17 cellular contexts compared by ENCODE assay signal in genomic region chr17:43010667-43011308, GRCh38. TPM values are rescaled to one million over a fixed set of nuclear protein-coding genes. Genes with fewer than 3 reads are reported as not detected.
DNase-seq lines count a peak whose midpoint lies in the region; ATAC-seq, FAIRE-seq and TF ChIP-seq lines count a peak whose summit lies in the region.
"Had no signal": no experiment of that assay in that cellular context is flagged by ENCODE, and none has a peak within 500 bp of the region (broad histone marks: within the 10 kb centered on the region; RNA-seq: fewer than 3 reads in every experiment).

No MANE protein-coding gene starts in this region.

- no peaks in the 10 kb centered on the region for H3K27me3 ChIP-seq in Peyer's patch
- H3K27me3 ChIP-seq in esophagus muscularis mucosa: no peaks in the 10 kb centered on the region
- H3K27me3 ChIP-seq in small intestine (ENCODE audit: control insufficient read depth in 2 of 2, insufficient read depth in 2 of 2, low read length in 2 of 2): no peaks in the 10 kb centered on the region
- H3K27me3 ChIP-seq in smooth muscle cell (ENCODE audit: low read depth): no peaks in the 10 kb centered on the region
- no peaks in the 10 kb centered on the region for H3K27me3 ChIP-seq in WERI-Rb-1 (ENCODE audit: insufficient read depth, low read depth, severe bottlenecking)
- H3K27me3 ChIP-seq in foreskin keratinocyte: no peaks in the 10 kb centered on the region

- no peak for ATAC-seq in foreskin keratinocyte

- H3K36me3 Mint-ChIP-seq in activated CD4-positive, alpha-beta memory T cell treated with anti-CD3 and anti-CD28 coated beads, Interleukin-2, amount 10 ng/mL, durations not matched to agents 7 days and 5 days (ENCODE audit: low read depth): peaks cover 57% of the 10 kb centered on the region
- peaks cover 20% of the 10 kb centered on the region for H3K36me3 Mint-ChIP-seq in activated CD4-positive, alpha-beta memory T cell treated with anti-CD3 and anti-CD28 coated beads for 36 hours

- H3K79me2 ChIP-seq in smooth muscle cell (ENCODE audit: low read depth): no peaks in the 10 kb centered on the region

- no peak overlapping the region for H3K9ac ChIP-seq in smooth muscle cell (ENCODE audit: low read depth)

- no peak overlapping the region for H2AFZ ChIP-seq in smooth muscle cell (ENCODE audit: low read depth)

- no peak for TF ChIP-seq EP300 in esophagus muscularis mucosa (IDR thresholded peaks at IDR 0.05)

- DNase-seq in activated CD4-positive, alpha-beta memory T cell treated with anti-CD3 and anti-CD28 coated beads, Interleukin-2, amount 10 ng/mL, durations not matched to agents 7 days and 5 days: no peak
- DNase-seq in activated CD4-positive, alpha-beta memory T cell treated with anti-CD3 and anti-CD28 coated beads for 36 hours: no peak
- DNase-seq in Peyer's patch (peak in 1 of 3 donors; percentile 82), esophagus muscularis mucosa (ENCODE audit: extremely low spot score) (no peak), small intestine (peak; percentile 97), smooth muscle cell (lab: John Stamatoyannopoulos, UW; ENCODE audit: unreplicated experiment) (no peak), WERI-Rb-1 (no peak), foreskin keratinocyte (no peak)
- DNase-seq: activated CD8-positive, alpha-beta memory T cell treated with anti-CD3 and anti-CD28 coated beads, Interleukin-2, amount 50 U/mL, for 48 hours; anterior cingulate cortex; foreskin fibroblast; HCEC 1CT; kidney; NCI-H1105; NCI-H526 treated with DMSO at 0.1 percent for 48 hours; SHP77 had no signal

- peaks cover 0 to 56% (median 4%) of the 10 kb centered on the region in 4 donors for H3K4me1 ChIP-seq in Peyer's patch
- peaks cover 68 to 94% (median 81%) of the 10 kb centered on the region in 4 donors for H3K4me1 ChIP-seq in esophagus muscularis mucosa
- peaks cover 0 to 3% of the 10 kb centered on the region in 2 donors for H3K4me1 ChIP-seq in small intestine (ENCODE audit: control insufficient read depth in 2 of 2, insufficient read depth in 1 of 2, low read depth in 1 of 2, low read length in 1 of 2)
- no peaks in the 10 kb centered on the region for H3K4me1 ChIP-seq in smooth muscle cell (ENCODE audit: low read depth)
- H3K4me1 ChIP-seq in foreskin keratinocyte: peaks cover 3% of the 10 kb centered on the region

- H4K20me1 ChIP-seq in smooth muscle cell (ENCODE audit: low read depth): no peaks in the 10 kb centered on the region

- H3K27ac ChIP-seq in Peyer's patch: peak overlapping the region in 3 of 4 donors; percentile 33 to 84 (median 70)
- peak overlapping the region in 3 of 4 donors; percentile 0 to 61 (median 54) for H3K27ac ChIP-seq in esophagus muscularis mucosa (replicated peaks in 1 of 4)
- H3K27ac ChIP-seq in small intestine (ENCODE audit: low read depth in 1 of 2, low read length in 1 of 2): peak overlapping the region; percentile 6 to 81
- H3K27ac ChIP-seq in smooth muscle cell (ENCODE audit: low read depth): no peak overlapping the region
- no peak overlapping the region for H3K27ac ChIP-seq in WERI-Rb-1
- no peak overlapping the region for H3K27ac ChIP-seq in foreskin keratinocyte

- POLR2A ChIA-PET in activated CD4-positive, alpha-beta memory T cell treated with anti-CD3 and anti-CD28 coated beads, Interleukin-2, amount 10 ng/mL, durations not matched to agents 7 days and 5 days (lab: Charles Lee): interaction anchor here (2.0 to 8.1 kb wide), 2 partner anchors 13 to 304 kb away, joined by 6 to 103 read pairs; partner anchors contain the start of gene RPL27
- POLR2A ChIA-PET in activated CD4-positive, alpha-beta memory T cell treated with anti-CD3 and anti-CD28 coated beads for 36 hours (lab: Charles Lee): interaction anchor here (0.8 to 1.6 kb wide), 2 partner anchors 12 to 305 kb away, joined by 3 to 4 read pairs; partner anchors contain the start of gene RPL27

- FAIRE-seq in small intestine (lab: Jason Lieb, UNC): no peak
- FAIRE-seq: D721Med, kidney had no signal

- no peak overlapping the region for H3K4me3 ChIP-seq in Peyer's patch
- no peak overlapping the region for H3K4me3 ChIP-seq in esophagus muscularis mucosa
- no peak overlapping the region for H3K4me3 ChIP-seq in small intestine (ENCODE audit: low read depth in 1 of 2, low read length in 2 of 2)
- H3K4me3 ChIP-seq in smooth muscle cell: no peak overlapping the region
- H3K4me3 ChIP-seq in WERI-Rb-1 (ENCODE audit: low read depth, low read length): no peak overlapping the region

- peaks cover 30% of the 10 kb centered on the region for H3K4me1 Mint-ChIP-seq in activated CD4-positive, alpha-beta memory T cell treated with anti-CD3 and anti-CD28 coated beads, Interleukin-2, amount 10 ng/mL, durations not matched to agents 7 days and 5 days
- peaks cover 15% of the 10 kb centered on the region for H3K4me1 Mint-ChIP-seq in activated CD4-positive, alpha-beta memory T cell treated with anti-CD3 and anti-CD28 coated beads for 36 hours (ENCODE audit: low read depth)

- no peak overlapping the region for H3K4me2 ChIP-seq in smooth muscle cell

- H3K9me3 ChIP-seq in Peyer's patch (no peaks in the 10 kb centered on the region), esophagus muscularis mucosa (no peaks in the 10 kb centered on the region), small intestine (ENCODE audit: control insufficient read depth, low read depth) (no peaks in the 10 kb centered on the region), smooth muscle cell (replicated peaks; ENCODE audit: low read depth) (no peaks in the 10 kb centered on the region), WERI-Rb-1 (ENCODE audit: severe bottlenecking) (no peaks in the 10 kb centered on the region)

- intact Hi-C loops in activated CD4-positive, alpha-beta memory T cell treated with anti-CD3 and anti-CD28 coated beads for 36 hours (cut with micrococcal nuclease): no loop called here
- intact Hi-C loops in esophagus muscularis mucosa (cut with DNase I): no loop called here

- no peaks in the 10 kb centered on the region for H3K27me3 Mint-ChIP-seq in activated CD4-positive, alpha-beta memory T cell treated with anti-CD3 and anti-CD28 coated beads, Interleukin-2, amount 10 ng/mL, durations not matched to agents 7 days and 5 days
- H3K27me3 Mint-ChIP-seq in activated CD4-positive, alpha-beta memory T cell treated with anti-CD3 and anti-CD28 coated beads for 36 hours: no peaks in the 10 kb centered on the region

- CTCF ChIA-PET in activated CD4-positive, alpha-beta memory T cell treated with anti-CD3 and anti-CD28 coated beads, Interleukin-2, amount 10 ng/mL, durations not matched to agents 7 days and 5 days (lab: Charles Lee): interaction anchor here (0.9 to 1.0 kb wide), 2 partner anchors 13 to 113 kb away, joined by 3 read pairs; partner anchors contain the start of gene RPL27
- CTCF ChIA-PET in activated CD4-positive, alpha-beta memory T cell treated with anti-CD3 and anti-CD28 coated beads for 36 hours (lab: Charles Lee): interaction anchor here (0.6 to 1.4 kb wide), 2 partner anchors 13 to 432 kb away, joined by 3 to 6 read pairs; partner anchors contain the start of gene RPL27

- no peaks in the 10 kb centered on the region for H3F3A ChIP-seq in smooth muscle cell (ENCODE audit: low read depth)

- peaks cover 0 to 25% (median 0%) of the 10 kb centered on the region in 3 donors for H3K36me3 ChIP-seq in Peyer's patch
- H3K36me3 ChIP-seq in esophagus muscularis mucosa: peaks cover 3 to 42% (median 33%) of the 10 kb centered on the region in 4 donors
- H3K36me3 ChIP-seq in small intestine (ENCODE audit: control insufficient read depth in 2 of 2, insufficient read depth in 2 of 2, low read length in 2 of 2): peaks cover 3 to 6% of the 10 kb centered on the region in 2 donors
- H3K36me3 ChIP-seq in smooth muscle cell (ENCODE audit: low read depth): no peaks in the 10 kb centered on the region
- H3K36me3 ChIP-seq in WERI-Rb-1: peaks cover 27% of the 10 kb centered on the region

- no peak for TF ChIP-seq CTCF in Peyer's patch (IDR thresholded peaks at IDR 0.05)
- no peak for TF ChIP-seq CTCF in esophagus muscularis mucosa (IDR thresholded peaks at IDR 0.05)
- no peak for TF ChIP-seq CTCF in smooth muscle cell (IDR thresholded peaks at IDR 0.05; ENCODE audit: borderline replicate concordance, insufficient read depth, poor library complexity, severe bottlenecking)
- no peak for TF ChIP-seq CTCF in WERI-Rb-1 (IDR thresholded peaks at IDR 0.05; ENCODE audit: low read depth, low read length)
- TF ChIP-seq CTCF in foreskin keratinocyte (conservative IDR thresholded peaks at IDR 0.05): no peak

- no peaks in the 10 kb centered on the region for H3K9me3 Mint-ChIP-seq in activated CD4-positive, alpha-beta memory T cell treated with anti-CD3 and anti-CD28 coated beads, Interleukin-2, amount 10 ng/mL, durations not matched to agents 7 days and 5 days
- H3K9me3 Mint-ChIP-seq in activated CD4-positive, alpha-beta memory T cell treated with anti-CD3 and anti-CD28 coated beads for 36 hours: no peaks in the 10 kb centered on the region

- H3K4me3 Mint-ChIP-seq in activated CD4-positive, alpha-beta memory T cell treated with anti-CD3 and anti-CD28 coated beads, Interleukin-2, amount 10 ng/mL, durations not matched to agents 7 days and 5 days: no peak overlapping the region
- H3K4me3 Mint-ChIP-seq in activated CD4-positive, alpha-beta memory T cell treated with anti-CD3 and anti-CD28 coated beads for 36 hours: no peak overlapping the region

- peak overlapping the region; percentile 6 for H3K27ac Mint-ChIP-seq in activated CD4-positive, alpha-beta memory T cell treated with anti-CD3 and anti-CD28 coated beads, Interleukin-2, amount 10 ng/mL, durations not matched to agents 7 days and 5 days
- no peak overlapping the region for H3K27ac Mint-ChIP-seq in activated CD4-positive, alpha-beta memory T cell treated with anti-CD3 and anti-CD28 coated beads for 36 hours

- WGBS in esophagus muscularis mucosa: 84% methylated on average over 5 of the region's 5 CpGs
- WGBS in small intestine, 3 donors: 23 to 64% (median 47%) methylated on average over 5 of the region's 5 CpGs
- WGBS in smooth muscle cell (ENCODE audit: low lambda C conversion rate): 92% methylated on average over 5 of the region's 5 CpGs

- peak in 1 of 2 donors; percentile 73 for TF ChIP-seq POLR2A in Peyer's patch (IDR thresholded peaks at IDR 0.05)
- TF ChIP-seq POLR2A in esophagus muscularis mucosa (IDR thresholded peaks at IDR 0.05; ENCODE audit: low read depth): no peak

RNA-seq across cellular contexts. Expression of gene IFI35, which starts 4.2 kb away (rescaled TPM):
- total RNA-seq in activated CD4-positive, alpha-beta memory T cell treated with anti-CD3 and anti-CD28 coated beads, Interleukin-2, amount 10 ng/mL, durations not matched to agents 7 days and 5 days: 100 to 1,000 TPM; 149 to 154 TPM
- 10 to 100 TPM; 66.0 to 68.6 TPM for total RNA-seq in activated CD4-positive, alpha-beta memory T cell treated with anti-CD3 and anti-CD28 coated beads for 36 hours
- 10 to 100 TPM; 60.1 to 85.8 (median 73.4) TPM for total RNA-seq in Peyer's patch
- total RNA-seq in esophagus muscularis mucosa: 10 to 100 TPM; 21.2 to 36.1 (median 28.8) TPM
- 10 to 100 TPM; 58.6 to 62.4 (median 60.9) TPM for polyA plus RNA-seq in small intestine
- total RNA-seq in smooth muscle cell: 1.5 and 1.9 TPM in 2 replicates
- polyA plus RNA-seq in smooth muscle cell: 6.3 and 7.4 TPM in 2 replicates
- total RNA-seq in foreskin keratinocyte: 36.3 and 40.6 TPM in 2 replicates
- 57.0 and 72.2 TPM in 2 replicates for polyA plus RNA-seq in foreskin keratinocyte

RNA-seq across cellular contexts. Expression of gene VAT1, which starts 11.4 kb away (rescaled TPM):
- total RNA-seq in activated CD4-positive, alpha-beta memory T cell treated with anti-CD3 and anti-CD28 coated beads, Interleukin-2, amount 10 ng/mL, durations not matched to agents 7 days and 5 days: 10 to 100 TPM; 15.0 to 16.6 TPM
- 10 to 100 TPM; 45.3 to 49.6 TPM for total RNA-seq in activated CD4-positive, alpha-beta memory T cell treated with anti-CD3 and anti-CD28 coated beads for 36 hours
- total RNA-seq in Peyer's patch (10 to 100 TPM; 52.8 to 97.8 (median 71.5) TPM), esophagus muscularis mucosa (100 to 1,000 TPM; 106 to 190 (median 139) TPM), smooth muscle cell (146 and 174 TPM in 2 replicates), foreskin keratinocyte (91.2 and 121 TPM in 2 replicates)
- polyA plus RNA-seq in small intestine (10 to 100 TPM; 20.1 to 84.7 (median 48.1) TPM), smooth muscle cell (218 and 229 TPM in 2 replicates), foreskin keratinocyte (93.9 and 112 TPM in 2 replicates)

RNA-seq across cellular contexts. Expression of gene RPL27, which starts 12.6 kb away (rescaled TPM):
- total RNA-seq in activated CD4-positive, alpha-beta memory T cell treated with anti-CD3 and anti-CD28 coated beads, Interleukin-2, amount 10 ng/mL, durations not matched to agents 7 days and 5 days: 100 to 1,000 TPM; 880 to 892 TPM
- total RNA-seq in activated CD4-positive, alpha-beta memory T cell treated with anti-CD3 and anti-CD28 coated beads for 36 hours: 1,000 to 10,000 TPM; 1,552 to 1,589 TPM
- total RNA-seq in Peyer's patch (1,000 to 10,000 TPM in 1 of 4 donors, 100 to 1,000 TPM in 3; 331 to 1,066 (median 442) TPM), esophagus muscularis mucosa (1,000 to 10,000 TPM; 1,126 to 2,755 (median 1,417) TPM), smooth muscle cell (1,947 and 2,084 TPM in 2 replicates), foreskin keratinocyte (1,868 and 1,991 TPM in 2 replicates)
- polyA plus RNA-seq in small intestine (1,000 to 10,000 TPM; 1,737 to 4,151 (median 2,764) TPM), smooth muscle cell (963 and 994 TPM in 2 replicates), foreskin keratinocyte (3,580 and 3,581 TPM in 2 replicates)

RNA-seq across cellular contexts. Expression of gene RND2, which starts 14.2 kb away (rescaled TPM):
- total RNA-seq in activated CD4-positive, alpha-beta memory T cell treated with anti-CD3 and anti-CD28 coated beads, Interleukin-2, amount 10 ng/mL, durations not matched to agents 7 days and 5 days: not detected
- total RNA-seq in activated CD4-positive, alpha-beta memory T cell treated with anti-CD3 and anti-CD28 coated beads for 36 hours: under 1 TPM in 1 of 2 experiments, not detected in 1; 0.07 TPM
- total RNA-seq in Peyer's patch: 1 to 10 TPM in 1 of 4 donors, under 1 TPM in 3; 0.27 to 1.7 (median 0.32) TPM
- 1 to 10 TPM; 2.7 to 3.2 (median 2.8) TPM for total RNA-seq in esophagus muscularis mucosa
- under 1 TPM in 2 of 3 donors, not detected in 1; 0.27 to 0.67 TPM for polyA plus RNA-seq in small intestine
- 0.27 and 0.81 TPM in 2 replicates for total RNA-seq in smooth muscle cell
- polyA plus RNA-seq in smooth muscle cell: 1.1 and 1.7 TPM in 2 replicates
- total RNA-seq in foreskin keratinocyte: 0.14 TPM in 2 replicates
- 0.17 and 0.25 TPM in 2 replicates for polyA plus RNA-seq in foreskin keratinocyte

RNA-seq across cellular contexts. Expression of gene RUNDC1, which starts 30.4 kb away (rescaled TPM):
- 10 to 100 TPM; 17.1 to 17.3 TPM for total RNA-seq in activated CD4-positive, alpha-beta memory T cell treated with anti-CD3 and anti-CD28 coated beads, Interleukin-2, amount 10 ng/mL, durations not matched to agents 7 days and 5 days
- total RNA-seq in activated CD4-positive, alpha-beta memory T cell treated with anti-CD3 and anti-CD28 coated beads for 36 hours: 10 to 100 TPM in 1 of 2 experiments, 1 to 10 TPM in 1; 10.0 to 11.5 TPM
- 10 to 100 TPM; 17.2 to 37.3 (median 26.9) TPM for total RNA-seq in Peyer's patch
- 10 to 100 TPM; 13.3 to 19.1 (median 16.5) TPM for total RNA-seq in esophagus muscularis mucosa
- polyA plus RNA-seq in small intestine: 1 to 10 TPM; 7.2 to 8.8 (median 7.3) TPM
- 8.2 and 9.3 TPM in 2 replicates for total RNA-seq in smooth muscle cell
- polyA plus RNA-seq in smooth muscle cell: 15.7 and 19.2 TPM in 2 replicates
- 9.7 and 10.5 TPM in 2 replicates for total RNA-seq in foreskin keratinocyte
- polyA plus RNA-seq in foreskin keratinocyte: 6.1 and 6.6 TPM in 2 replicates

Comparison
In these comparisons a context has a peak if more than half of its experiments do, and no peak if none do; other contexts are left out.
1. H3K27ac ChIP-seq: peak in Peyer's patch (3 of 4), esophagus muscularis mucosa (3 of 4) and small intestine (2 of 2); none in smooth muscle cell (single experiment), WERI-Rb-1 (single experiment) and foreskin keratinocyte (single experiment).